In genomic region chr2:71751590-71751989, GRCh38 we compare ENCODE assay signal across 11 cellular contexts.
"Had no signal": no experiment of that assay in that cellular context is flagged by ENCODE, and none has a peak within 500 bp of the region (broad histone marks: within the 10 kb centered on the region; RNA-seq: fewer than 3 reads in every experiment).

No MANE protein-coding gene starts in this region.

- H3K9me3 ChIP-seq: HAP-1 had no signal

- H3K4me1 ChIP-seq: HAP-1 had no signal

- H3K4me3 ChIP-seq: GM23248, GM23338, HAP-1 had no signal

- H3K27ac ChIP-seq: GM23248 had no signal

- DNase-seq: GM23248, GOT3, H7, H9, HCEC 1CT, HFFc6 had no signal

- H3K4me2 ChIP-seq: GM23338 had no signal

- FAIRE-seq: H1, H54 had no signal

- H3K9ac ChIP-seq: GM23248 had no signal

- H2AFZ ChIP-seq: GM23248, GM23338 had no signal

- H3K36me3 ChIP-seq: HAP-1 had no signal

- ATAC-seq: GM23338, HCT116 had no signal
